ENCODE assay signal across 17 cellular contexts in the genomic region with DNA sequence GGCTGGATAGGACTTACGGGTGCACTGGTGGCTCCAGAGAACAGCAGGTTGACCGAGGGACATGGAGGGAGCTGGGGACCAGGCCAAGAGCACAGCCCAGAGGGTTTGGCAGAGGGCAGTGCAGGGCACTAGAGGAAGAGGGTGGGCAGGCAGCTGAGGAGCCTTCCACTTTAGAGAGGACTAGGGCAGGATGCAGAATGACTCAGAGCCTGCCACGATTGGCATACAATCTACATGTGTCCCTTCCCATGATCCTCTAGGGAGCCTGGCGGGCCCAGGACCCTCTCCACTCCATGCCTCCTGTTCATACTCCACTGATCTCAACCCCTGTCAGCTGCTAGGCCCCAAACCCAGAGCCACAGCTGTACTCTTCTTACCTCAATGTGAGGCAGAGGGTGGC. TPM values are rescaled to one million over a fixed set of nuclear protein-coding genes. Genes with fewer than 3 reads are reported as not detected.
DNase-seq lines count a peak whose midpoint lies in the region; ATAC-seq and TF ChIP-seq lines count a peak whose summit lies in the region.
"Had no signal": no experiment of that assay in that cellular context is flagged by ENCODE, and none has a peak within 500 bp of the region (broad histone marks: within the 10 kb centered on the region; RNA-seq: fewer than 3 reads in every experiment).

No MANE protein-coding gene starts in this region.

- no peak overlapping the region for H2BK120ac ChIP-seq in H9 (ENCODE audit: low read depth, low read length, poor library complexity, severe bottlenecking)
- no peak overlapping the region for H2BK120ac ChIP-seq in neuronal stem cell (ENCODE audit: low read depth, low read length)

- H4K8ac ChIP-seq in H9 (replicated peaks; ENCODE audit: insufficient read length, low read depth, low read length), result no peak overlapping the region
- no peak overlapping the region for H4K8ac ChIP-seq in neuronal stem cell (ENCODE audit: low read depth, low read length)

- no peaks in the 10 kb centered on the region for H3K4me1 Mint-ChIP-seq in activated CD4-positive, alpha-beta T cell treated with anti-CD3 and anti-CD28 coated beads for 36 hours
- peaks cover 2% of the 10 kb centered on the region in 2 experiments; a peak in 2 of 4 replicates for H3K4me1 Mint-ChIP-seq in H9

- H4K5ac ChIP-seq in H9 (ENCODE audit: insufficient read length, low read depth, low read length), result no peak overlapping the region

- no CpG with 5 or more reads among the region's 4 CpGs for WGBS in H9 (ENCODE audit: extremely low coverage, insufficient read length, low lambda C conversion rate)
- no CpG with 5 or more reads among the region's 4 CpGs for WGBS in neuronal stem cell (ENCODE audit: extremely low coverage in 2 of 2, insufficient read length in 2 of 2, insufficient replicate concordance in 1 of 2), 2 donors

- H3K4me2 ChIP-seq in H9 (ENCODE audit: insufficient read depth, insufficient read length, low read length) (no peak overlapping the region), neuronal stem cell (ENCODE audit: insufficient read depth, low read length, poor library complexity, severe bottlenecking) (no peak overlapping the region)
- H3K4me2 ChIP-seq: GM23338 had no signal

- H3K4ac ChIP-seq in H9 (ENCODE audit: low read depth, low read length) (no peak overlapping the region), neuronal stem cell (ENCODE audit: low read length) (no peak overlapping the region)

- H2BK12ac ChIP-seq in H9 (ENCODE audit: insufficient read length, low read depth, low read length), result no peak overlapping the region
- no peak overlapping the region for H2BK12ac ChIP-seq in neuronal stem cell (ENCODE audit: low read length)

- no peak overlapping the region for H3K9ac ChIP-seq in H9 (ENCODE audit: extremely low read depth, insufficient read length, low read length)
- no peak overlapping the region for H3K9ac ChIP-seq in neuronal stem cell (ENCODE audit: low read depth, low read length, poor library complexity)

- H3K27me3 ChIP-seq in H9 (ENCODE audit: insufficient read depth, low read length) (no peaks in the 10 kb centered on the region), neuronal stem cell (ENCODE audit: control insufficient read depth in 3 of 3, insufficient read depth in 3 of 3, low read depth in 1 of 3, low read length in 3 of 3) (no peaks in the 10 kb centered on the region)

- no peaks in the 10 kb centered on the region for H3K9me3 Mint-ChIP-seq in activated CD4-positive, alpha-beta T cell treated with anti-CD3 and anti-CD28 coated beads for 36 hours (ENCODE audit: low read depth)
- H3K9me3 Mint-ChIP-seq in H9, result no peaks in the 10 kb centered on the region
- H3K9me3 Mint-ChIP-seq: CD4-positive, alpha-beta T cell; GM23338; HFFc6 had no signal

- H3K4me3 Mint-ChIP-seq in activated CD4-positive, alpha-beta T cell treated with anti-CD3 and anti-CD28 coated beads for 36 hours, result no peak overlapping the region
- no peak overlapping the region for H3K4me3 Mint-ChIP-seq in H9
- H3K4me3 Mint-ChIP-seq: CD4-positive, alpha-beta T cell; GM23338; HFFc6 had no signal

- H2BK5ac ChIP-seq in H9 (ENCODE audit: insufficient read length, low read length), result no peak overlapping the region
- H2BK5ac ChIP-seq in neuronal stem cell (ENCODE audit: low read length), result peak overlapping the region; percentile 20

- no peaks in the 10 kb centered on the region for H3K23me2 ChIP-seq in H9 (ENCODE audit: insufficient read length, low read depth, low read length, poor library complexity, severe bottlenecking)

- POLR2A ChIA-PET in activated CD4-positive, alpha-beta T cell treated with anti-CD3 and anti-CD28 coated beads for 36 hours (lab: Charles Lee), result no interaction called here
- POLR2A ChIA-PET in RWPE1 (lab: Yijun Ruan, JAX; ENCODE audit: low non-redundant PET), result no interaction called here

- ATAC-seq in activated CD4-positive, alpha-beta T cell treated with anti-CD3 and anti-CD28 coated beads for 36 hours, result peak; percentile 51
- ATAC-seq in HG02642 (IDR thresholded peaks at IDR 0.05; ENCODE audit: poor library complexity, unreplicated experiment) (no peak), HG03565 (IDR thresholded peaks at IDR 0.05; ENCODE audit: unreplicated experiment) (no peak)
- ATAC-seq: GM23338 had no signal

- no peak for DNase-seq in activated CD4-positive, alpha-beta T cell treated with anti-CD3 and anti-CD28 coated beads for 36 hours
- DNase-seq in activated CD4-positive, alpha-beta T cell treated with anti-CD3 and anti-CD28 coated beads, Interleukin-2, amount 50 U/mL, for 48 hours, result no peak
- DNase-seq in H9 (no peak), RWPE1 (ENCODE audit: low spot score) (no peak), neuronal stem cell (ENCODE audit: low spot score) (no peak)
- DNase-seq: 8988T; AML-193; Calu3; CD4-positive, alpha-beta T cell; DMS79; EL; HFFc6 had no signal

- H2BK20ac ChIP-seq in H9 (ENCODE audit: low read depth, low read length, poor library complexity, severe bottlenecking), result no peak overlapping the region

- CTCF ChIA-PET in activated CD4-positive, alpha-beta T cell treated with anti-CD3 and anti-CD28 coated beads for 36 hours (lab: Charles Lee), result no interaction called here
- CTCF ChIA-PET in RWPE1 (lab: Yijun Ruan, JAX), result interaction anchor here (1.8 kb wide), 1 partner anchor 120 kb away, joined by 10 read pairs; no protein-coding TSS in a partner anchor

- H3K23ac ChIP-seq in H9 (ENCODE audit: insufficient read length, low read depth, low read length) (no peak overlapping the region), neuronal stem cell (ENCODE audit: low read depth, low read length, poor library complexity) (peak overlapping the region; percentile 77)

- H2AFZ ChIP-seq in H9 (ENCODE audit: low read length) (no peak overlapping the region), neuronal stem cell (ENCODE audit: low read length) (no peak overlapping the region)
- H2AFZ ChIP-seq: GM23338 had no signal

- no peak overlapping the region for H3T11ph ChIP-seq in H9 (ENCODE audit: low read length)

- H3K27ac Mint-ChIP-seq in activated CD4-positive, alpha-beta T cell treated with anti-CD3 and anti-CD28 coated beads for 36 hours, result no peak overlapping the region
- peak overlapping the region in 2 of 3 experiments; percentile 11 to 16; a peak in 1 of 7 replicates for H3K27ac Mint-ChIP-seq in H9
- H3K27ac Mint-ChIP-seq: CD4-positive, alpha-beta T cell; GM23338; HFFc6 had no signal

- no peaks in the 10 kb centered on the region for H3K79me2 ChIP-seq in H9 (ENCODE audit: insufficient read depth, low read length)

- intact Hi-C loops in activated CD4-positive, alpha-beta T cell treated with anti-CD3 and anti-CD28 coated beads for 36 hours (cut with DNase I, micrococcal nuclease), result no loop called here

- H3K79me1 ChIP-seq in H9 (ENCODE audit: insufficient read depth, low read depth, low read length, poor library complexity, severe bottlenecking) (no peaks in the 10 kb centered on the region), neuronal stem cell (ENCODE audit: low read depth, low read length) (no peaks in the 10 kb centered on the region)

- peaks cover 0 to 9% of the 10 kb centered on the region in 2 donors for H3K36me3 ChIP-seq in neuronal stem cell (replicated peaks in 1 of 2; ENCODE audit: control insufficient read depth in 2 of 2, insufficient read depth in 2 of 2, low read length in 2 of 2)
- H3K36me3 ChIP-seq: HAP-1 had no signal

- H3K56ac ChIP-seq in H9 (ENCODE audit: insufficient read length, low read depth, low read length), result no peak overlapping the region

- H2AK5ac ChIP-seq in H9 (ENCODE audit: insufficient read length, low read length) (no peak overlapping the region), neuronal stem cell (ENCODE audit: low read depth, low read length) (no peak overlapping the region)

- H3K27ac ChIP-seq in H9 (ENCODE audit: insufficient read length, low read depth, low read length) (no peak overlapping the region), RWPE1 (peak overlapping the region; percentile 13; the same call in 1 of the 2 replicates), neuronal stem cell (replicated peaks; ENCODE audit: low read length) (no peak overlapping the region)
- H3K27ac ChIP-seq: HL-60 had no signal

- H3K14ac ChIP-seq in H9 (ENCODE audit: insufficient read depth, low read length), result no peak overlapping the region
- no peak overlapping the region for H3K14ac ChIP-seq in neuronal stem cell (ENCODE audit: low read length)

- H3K18ac ChIP-seq in H9 (ENCODE audit: insufficient read length, low read depth, low read length) (no peak overlapping the region), neuronal stem cell (ENCODE audit: low read length) (peak overlapping the region; percentile 8)

- TF ChIP-seq CTCF in H9 (conservative IDR thresholded peaks at IDR 0.05), result no peak
- no peak for TF ChIP-seq CTCF in RWPE1 (conservative IDR thresholded peaks at IDR 0.05; ENCODE audit: low read depth)

- H4K91ac ChIP-seq in H9 (ENCODE audit: insufficient read length, low read depth, low read length) (no peak overlapping the region), neuronal stem cell (ENCODE audit: low read depth, low read length, poor library complexity) (no peak overlapping the region)

- H4K20me1 ChIP-seq in H9 (ENCODE audit: control insufficient read depth, insufficient read depth, insufficient read length), result no peaks in the 10 kb centered on the region

- H3K9me3 ChIP-seq in H9 (ENCODE audit: control insufficient read depth, low read depth, low read length) (no peaks in the 10 kb centered on the region), neuronal stem cell (replicated peaks in 1 of 2; ENCODE audit: control insufficient read depth in 2 of 2, insufficient read depth in 1 of 2, low read depth in 1 of 2, low read length in 2 of 2) (no peaks in the 10 kb centered on the region)
- H3K9me3 ChIP-seq: HAP-1 had no signal

- H3K4me1 ChIP-seq in H9 (ENCODE audit: insufficient read depth, low read length) (no peaks in the 10 kb centered on the region), neuronal stem cell (ENCODE audit: control insufficient read depth in 2 of 2, insufficient read depth in 1 of 2, low read depth in 1 of 2, low read length in 2 of 2) (no peaks in the 10 kb centered on the region)
- H3K4me1 ChIP-seq: HAP-1 had no signal

- H3K36me3 Mint-ChIP-seq in activated CD4-positive, alpha-beta T cell treated with anti-CD3 and anti-CD28 coated beads for 36 hours (ENCODE audit: low read depth), result no peaks in the 10 kb centered on the region
- H3K36me3 Mint-ChIP-seq in H9 (ENCODE audit: insufficient read depth in 1 of 3, low read depth in 3 of 3), result no peaks in the 10 kb centered on the region

- H3K4me3 ChIP-seq in neuronal stem cell (ENCODE audit: low read length in 2 of 2), result peak overlapping the region in 1 of 2 donors; percentile 55
- H3K4me3 ChIP-seq: GM23338, HAP-1 had no signal

- peaks cover 2% of the 10 kb centered on the region for H3K27me3 Mint-ChIP-seq in activated CD4-positive, alpha-beta T cell treated with anti-CD3 and anti-CD28 coated beads for 36 hours
- H3K27me3 Mint-ChIP-seq in H9 (ENCODE audit: low read depth), result no peaks in the 10 kb centered on the region

- H2BK15ac ChIP-seq in H9 (ENCODE audit: low read depth, low read length), result no peak overlapping the region
- no peak overlapping the region for H2BK15ac ChIP-seq in neuronal stem cell (ENCODE audit: low read length)

RNA-seq across cellular contexts. Expression of gene APEH, which starts 14.4 kb away (rescaled TPM):
- 100 to 1,000 TPM; 110 to 137 TPM for total RNA-seq in activated CD4-positive, alpha-beta T cell treated with anti-CD3 and anti-CD28 coated beads for 36 hours
- 215 and 220 TPM in 2 replicates for total RNA-seq in H9 (2021)
- polyA plus RNA-seq in neuronal stem cell (2013, experiment 1 of 2), result 50.1 TPM
- 46.8 TPM for polyA plus RNA-seq in neuronal stem cell (2013, experiment 2 of 2)

RNA-seq across cellular contexts. Expression of gene MST1, which starts 29.5 kb away (rescaled TPM):
- 1 to 10 TPM; 8.7 to 9.7 TPM for total RNA-seq in activated CD4-positive, alpha-beta T cell treated with anti-CD3 and anti-CD28 coated beads for 36 hours
- total RNA-seq in H9 (2021), result 8.9 and 9.3 TPM in 2 replicates
- polyA plus RNA-seq in neuronal stem cell (2013, experiment 1 of 2), result 10.4 TPM
- polyA plus RNA-seq in neuronal stem cell (2013, experiment 2 of 2), result 11.3 TPM

RNA-seq across cellular contexts. Expression of gene RNF123, which starts 29.6 kb away (rescaled TPM):
- 10 to 100 TPM; 25.2 to 32.7 TPM for total RNA-seq in activated CD4-positive, alpha-beta T cell treated with anti-CD3 and anti-CD28 coated beads for 36 hours
- total RNA-seq in H9 (2021), result 39.9 and 40.6 TPM in 2 replicates
- 21.9 TPM for polyA plus RNA-seq in neuronal stem cell (2013, experiment 1 of 2)
- polyA plus RNA-seq in neuronal stem cell (2013, experiment 2 of 2), result 20.9 TPM

RNA-seq across cellular contexts. Expression of gene AMIGO3, which starts 59.7 kb away (rescaled TPM):
- under 1 TPM in 1 of 2 experiments, not detected in 1; 0.07 TPM for total RNA-seq in activated CD4-positive, alpha-beta T cell treated with anti-CD3 and anti-CD28 coated beads for 36 hours
- 3.0 and 3.8 TPM in 2 replicates for total RNA-seq in H9 (2021)
- 1.0 TPM for polyA plus RNA-seq in neuronal stem cell (2013, experiment 1 of 2)
- 0.93 TPM for polyA plus RNA-seq in neuronal stem cell (2013, experiment 2 of 2)
